In genomic region chr20:49809803-49810359, GRCh38 we compare ENCODE assay signal across 13 cellular contexts.
"Had no signal": no experiment of that assay in that cellular context is flagged by ENCODE, and none has a peak within 500 bp of the region (broad histone marks: within the 10 kb centered on the region; RNA-seq: fewer than 3 reads in every experiment).

No MANE protein-coding gene starts in this region.

- H3K4me3 Mint-ChIP-seq: activated CD4-positive, alpha-beta memory T cell treated with anti-CD3 and anti-CD28 coated beads, Interleukin-2, amount 10 ng/mL, durations not matched to agents 7 days and 5 days; activated naive CD8-positive, alpha-beta T cell treated with anti-CD3 and anti-CD28 coated beads, Interleukin-2, amount 10 ng/mL, durations not matched to agents 7 days and 5 days; T-helper 2 cell treated with Interferon-gamma antibody and Interleukin-4, amounts not matched to agents 5 μg/mL and 100 μg/mL, for 36 hours had no signal

- H3K27me3 ChIP-seq: heart left ventricle, tibial nerve had no signal

- H3K9me3 Mint-ChIP-seq: activated CD4-positive, alpha-beta memory T cell treated with anti-CD3 and anti-CD28 coated beads, Interleukin-2, amount 10 ng/mL, durations not matched to agents 7 days and 5 days; activated naive CD8-positive, alpha-beta T cell treated with anti-CD3 and anti-CD28 coated beads, Interleukin-2, amount 10 ng/mL, durations not matched to agents 7 days and 5 days; T-helper 2 cell treated with Interferon-gamma antibody and Interleukin-4, amounts not matched to agents 5 μg/mL and 100 μg/mL, for 36 hours had no signal

- DNase-seq: activated CD4-positive, alpha-beta memory T cell treated with anti-CD3 and anti-CD28 coated beads, Interleukin-2, amount 10 ng/mL, durations not matched to agents 7 days and 5 days; activated CD4-positive, alpha-beta T cell treated with anti-CD3 and anti-CD28 coated beads for 1 hour; activated gamma-delta T cell; activated naive CD8-positive, alpha-beta T cell treated with anti-CD3 and anti-CD28 coated beads, Interleukin-2, amount 10 ng/mL, durations not matched to agents 7 days and 5 days; activated T-cell treated with anti-CD3 and anti-CD28 coated beads, Interleukin-2, amount 50 U/mL, for 48 hours; aorta; heart left ventricle; occipital lobe; right cardiac atrium; small intestine had no signal

- H3K9me3 ChIP-seq: heart left ventricle, tibial nerve had no signal

- H3K27me3 Mint-ChIP-seq: activated CD4-positive, alpha-beta memory T cell treated with anti-CD3 and anti-CD28 coated beads, Interleukin-2, amount 10 ng/mL, durations not matched to agents 7 days and 5 days; activated naive CD8-positive, alpha-beta T cell treated with anti-CD3 and anti-CD28 coated beads, Interleukin-2, amount 10 ng/mL, durations not matched to agents 7 days and 5 days; progenitor cell of endocrine pancreas had no signal

- H3K27ac Mint-ChIP-seq: activated CD4-positive, alpha-beta memory T cell treated with anti-CD3 and anti-CD28 coated beads, Interleukin-2, amount 10 ng/mL, durations not matched to agents 7 days and 5 days; activated naive CD8-positive, alpha-beta T cell treated with anti-CD3 and anti-CD28 coated beads, Interleukin-2, amount 10 ng/mL, durations not matched to agents 7 days and 5 days; progenitor cell of endocrine pancreas; T-helper 2 cell treated with Interferon-gamma antibody and Interleukin-4, amounts not matched to agents 5 μg/mL and 100 μg/mL, for 36 hours had no signal

- ATAC-seq: heart left ventricle, right cardiac atrium had no signal

- H3K27ac ChIP-seq: tibial nerve had no signal

- H3K4me3 ChIP-seq: heart left ventricle, tibial nerve had no signal
